In genomic region chr13:28655566-28655965, GRCh38 we compare ENCODE assay signal across 14 cellular contexts.
DNase-seq lines count a peak whose midpoint lies in the region; ATAC-seq lines count a peak whose summit lies in the region.
"Had no signal": no experiment of that assay in that cellular context is flagged by ENCODE, and none has a peak within 500 bp of the region (broad histone marks: within the 10 kb centered on the region; RNA-seq: fewer than 3 reads in every experiment).

No MANE protein-coding gene starts in this region.

- DNase-seq in EH (ENCODE audit: low read depth) (peak; percentile 83), astrocyte of the hippocampus (ENCODE audit: low read depth, low spot score) (peak; percentile 22), islet precursor cell (peak; percentile 78), NCI-H2196 treated with DMSO at 0.1 percent for 48 hours (lab: John Stamatoyannopoulos, UW; ENCODE audit: unreplicated experiment) (no peak), iPS-NIHi7 (ENCODE audit: extremely low spot score) (no peak), NCI-H2171 (lab: John Stamatoyannopoulos, UW) (no peak)
- DNase-seq: Karpas-422, kidney, NCI-H2081 treated with DMSO at 0.1 percent for 48 hours had no signal

- peak overlapping the region; percentile 17; the same call in 1 of the 2 replicates for H3K27ac ChIP-seq in ACC112 (ENCODE audit: low read depth, low read length)
- H3K27ac ChIP-seq: cardiac muscle cell, SK-N-MC had no signal

- H3K4me3 ChIP-seq in ACC112 (ENCODE audit: low read depth, low read length) = no peak overlapping the region
- H3K4me3 ChIP-seq: cardiac muscle cell, SK-N-MC had no signal

- peaks cover 41% of the 10 kb centered on the region for H3K79me2 ChIP-seq in ACC112 (ENCODE audit: control insufficient read depth, insufficient read depth, low read length, unreplicated experiment)

- no peak for ATAC-seq in GM21526 (IDR thresholded peaks at IDR 0.05; ENCODE audit: low FRiP score, unreplicated experiment)
- ATAC-seq: activated CD4-positive, CD25-positive, alpha-beta regulatory T cell treated with anti-CD3 and anti-CD28 coated beads, Interleukin-2, amount 50 U/mL, for 24 hours had no signal

- peak overlapping the region; percentile 0 for H2AFZ ChIP-seq in ACC112 (ENCODE audit: low read length, unreplicated experiment)

- H3K36me3 ChIP-seq in ACC112 (ENCODE audit: insufficient read depth, low read length) = peaks cover 4% of the 10 kb centered on the region; the same call in 1 of the 2 replicates
- H3K36me3 ChIP-seq: cardiac muscle cell had no signal

- H3K27me3 ChIP-seq in ACC112 (ENCODE audit: insufficient read depth, low read length) = no peaks in the 10 kb centered on the region
- H3K27me3 ChIP-seq: cardiac muscle cell had no signal

- peaks cover 29% of the 10 kb centered on the region for H3K4me1 ChIP-seq in ACC112 (ENCODE audit: control insufficient read depth, insufficient read depth, low read length, unreplicated experiment)

Comparison
In these comparisons a context has a peak if more than half of its experiments do, and no peak if none do; other contexts are left out.
1. DNase-seq: peak in EH (single experiment), astrocyte of the hippocampus (single experiment) and islet precursor cell (single experiment); none in NCI-H2196 treated with DMSO at 0.1 percent for 48 hours (single experiment), iPS-NIHi7 (single experiment) and NCI-H2171 (single experiment).